11 cellular contexts compared by ENCODE assay signal in the genomic region with DNA sequence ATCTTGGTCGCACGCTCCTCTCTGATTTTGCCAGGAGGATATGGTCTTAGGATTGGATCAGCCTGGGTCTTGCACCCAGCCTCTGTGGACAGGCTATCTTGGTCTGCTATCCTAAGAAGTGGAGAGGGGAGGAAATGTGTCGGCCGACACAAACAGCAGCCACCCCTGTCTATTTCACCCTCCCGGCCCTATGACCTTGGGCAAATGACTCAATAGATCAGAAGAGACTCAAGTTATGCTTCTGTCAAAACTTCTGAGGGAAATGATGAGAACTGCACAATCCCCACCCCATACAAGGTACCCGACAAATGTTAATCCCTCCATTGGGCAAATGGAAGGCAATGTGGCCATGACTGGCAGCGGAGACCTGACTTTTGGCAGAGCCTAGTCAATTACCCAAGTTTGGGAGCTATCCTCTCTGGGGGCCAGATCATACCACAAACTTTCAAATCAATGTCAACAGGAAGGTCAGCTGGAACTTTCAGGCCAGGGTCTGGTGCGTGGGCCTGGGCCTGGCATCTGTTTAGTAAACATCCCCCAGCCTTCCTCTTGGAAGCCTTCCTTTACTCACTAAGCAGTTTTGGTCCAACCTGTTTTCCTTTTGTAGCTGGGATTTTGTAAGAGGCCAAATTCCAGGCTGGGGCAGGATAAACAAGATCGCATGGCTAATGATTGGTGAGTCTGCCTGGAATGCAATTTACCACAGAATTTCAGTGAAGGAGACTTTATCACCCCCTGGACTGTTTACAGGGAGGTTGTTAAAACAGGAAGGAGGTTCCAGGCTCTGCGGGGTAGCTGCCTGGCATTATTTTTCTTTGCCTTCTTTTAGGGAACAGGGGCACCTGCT.
DNase-seq lines count a peak whose midpoint lies in the region; ATAC-seq and TF ChIP-seq lines count a peak whose summit lies in the region.
"Had no signal": no experiment of that assay in that cellular context is flagged by ENCODE, and none has a peak within 500 bp of the region (broad histone marks: within the 10 kb centered on the region; RNA-seq: fewer than 3 reads in every experiment).

No MANE protein-coding gene starts in this region.

- TF ChIP-seq RAD21 in liver (IDR thresholded peaks at IDR 0.05): peak; percentile 73 to 78

- H3K4me3 ChIP-seq in breast epithelium (no peak overlapping the region), liver (ENCODE audit: low read depth in 1 of 3, low read length in 3 of 3) (no peak overlapping the region), upper lobe of left lung (no peak overlapping the region)

- DNase-seq in DMS53 (lab: John Stamatoyannopoulos, UW) (peak; percentile 23), DMS53 treated with DMSO at 0.1 percent for 48 hours (lab: John Stamatoyannopoulos, UW; ENCODE audit: unreplicated experiment) (no peak), breast epithelium (ENCODE audit: low spot score in 2 of 2) (peak; percentile 58 to 74), upper lobe of left lung (no peak), occipital lobe (lab: John Stamatoyannopoulos, UW) (no peak), ecto neural progenitor cell (ENCODE audit: low spot score) (no peak), NCI-H774 (lab: John Stamatoyannopoulos, UW) (no peak)
- DNase-seq: NCI-H510A; stimulated activated CD4-positive, alpha-beta T cell treated with anti-CD3 and anti-CD28 coated beads, Interleukin-1b, Interleukin-23, amount 100 ng/mL, for 48 hours had no signal

- H3K4me1 ChIP-seq in breast epithelium: peaks cover 0 to 17% of the 10 kb centered on the region in 2 donors
- peaks cover 11 to 39% (median 38%) of the 10 kb centered on the region in 4 donors for H3K4me1 ChIP-seq in liver (ENCODE audit: control insufficient read depth in 4 of 4, insufficient read depth in 4 of 4, low read length in 3 of 4)
- peaks cover 11 to 20% (median 16%) of the 10 kb centered on the region in 4 donors for H3K4me1 ChIP-seq in upper lobe of left lung

- 51% methylated on average over 10 of the region's 10 CpGs for WGBS in liver
- 65 to 66% methylated on average over 10 of the region's 10 CpGs for WGBS in upper lobe of left lung, 2 donors

- H3K36me3 ChIP-seq in breast epithelium: no peaks in the 10 kb centered on the region
- H3K36me3 ChIP-seq in liver (ENCODE audit: control insufficient read depth in 4 of 4, insufficient read depth in 3 of 4, low read depth in 1 of 4, low read length in 3 of 4): no peaks in the 10 kb centered on the region
- no peaks in the 10 kb centered on the region for H3K36me3 ChIP-seq in upper lobe of left lung

- H3K27ac ChIP-seq in breast epithelium (peak overlapping the region; percentile 88 to 89), liver (ENCODE audit: low read depth in 1 of 2, low read length in 2 of 2) (peak overlapping the region; percentile 84 to 88), upper lobe of left lung (peak overlapping the region; percentile 52 to 72 (median 63))
- H3K27ac ChIP-seq: 22Rv1 had no signal

- no peaks in the 10 kb centered on the region for H3K27me3 ChIP-seq in breast epithelium
- H3K27me3 ChIP-seq in liver (ENCODE audit: control insufficient read depth in 4 of 4, insufficient read depth in 4 of 4, low read length in 3 of 4): no peaks in the 10 kb centered on the region
- no peaks in the 10 kb centered on the region for H3K27me3 ChIP-seq in upper lobe of left lung

- no peaks in the 10 kb centered on the region for H3K9me3 ChIP-seq in breast epithelium
- H3K9me3 ChIP-seq in liver (ENCODE audit: control insufficient read depth in 4 of 4, low read length in 3 of 4): peaks cover 0 to 3% (median 0%) of the 10 kb centered on the region in 4 donors
- peaks cover 0 to 3% (median 0%) of the 10 kb centered on the region in 4 donors for H3K9me3 ChIP-seq in upper lobe of left lung

- TF ChIP-seq CTCF in breast epithelium (IDR thresholded peaks at IDR 0.05): no peak
- TF ChIP-seq CTCF in liver (IDR thresholded peaks at IDR 0.05; ENCODE audit: low read depth, low read length, missing input control): no peak
- TF ChIP-seq CTCF in upper lobe of left lung (IDR thresholded peaks at IDR 0.05): no peak

- peak; percentile 34 to 76 for ATAC-seq in upper lobe of left lung (ENCODE audit: low FRiP score in 2 of 2)

- TF ChIP-seq POLR2A in breast epithelium (IDR thresholded peaks at IDR 0.05): no peak
- TF ChIP-seq POLR2A in upper lobe of left lung (IDR thresholded peaks at IDR 0.05): no peak

- peak in 1 of 4 donors; percentile 15 for TF ChIP-seq EP300 in upper lobe of left lung (IDR thresholded peaks at IDR 0.05)

- H3K9ac ChIP-seq in liver (ENCODE audit: low read depth in 1 of 2, low read length in 2 of 2): peak overlapping the region in 1 of 2 donors; percentile 76

- intact Hi-C loops in breast epithelium (cut with DNase I; ENCODE audit: low total_unique reads): no loop called here

TF ChIP-seq in liver, 16 proteins besides CTCF, POLR2A, EP300 and RAD21:
- TF ChIP-seq, protein P1, sequence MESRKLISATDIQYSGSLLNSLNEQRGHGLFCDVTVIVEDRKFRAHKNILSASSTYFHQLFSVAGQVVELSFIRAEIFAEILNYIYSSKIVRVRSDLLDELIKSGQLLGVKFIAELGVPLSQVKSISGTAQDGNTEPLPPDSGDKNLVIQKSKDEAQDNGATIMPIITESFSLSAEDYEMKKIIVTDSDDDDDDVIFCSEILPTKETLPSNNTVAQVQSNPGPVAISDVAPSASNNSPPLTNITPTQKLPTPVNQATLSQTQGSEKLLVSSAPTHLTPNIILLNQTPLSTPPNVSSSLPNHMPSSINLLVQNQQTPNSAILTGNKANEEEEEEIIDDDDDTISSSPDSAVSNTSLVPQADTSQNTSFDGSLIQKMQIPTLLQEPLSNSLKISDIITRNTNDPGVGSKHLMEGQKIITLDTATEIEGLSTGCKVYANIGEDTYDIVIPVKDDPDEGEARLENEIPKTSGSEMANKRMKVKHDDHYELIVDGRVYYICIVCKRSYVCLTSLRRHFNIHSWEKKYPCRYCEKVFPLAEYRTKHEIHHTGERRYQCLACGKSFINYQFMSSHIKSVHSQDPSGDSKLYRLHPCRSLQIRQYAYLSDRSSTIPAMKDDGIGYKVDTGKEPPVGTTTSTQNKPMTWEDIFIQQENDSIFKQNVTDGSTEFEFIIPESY (IDR thresholded peaks at IDR 0.05): peak; percentile 96
- TF ChIP-seq EGR1 (IDR thresholded peaks at IDR 0.05; ENCODE audit: low read depth in 2 of 2) (peak; percentile 93 to 99), GABPA (IDR thresholded peaks at IDR 0.05 in 1 of 2, conservative IDR thresholded peaks at IDR 0.05 in 1 of 2) (peak in 1 of 2 donors; percentile 75), FOXA1 (IDR thresholded peaks at IDR 0.05) (peak; percentile 98), HNF4A (conservative IDR thresholded peaks at IDR 0.05) (peak; percentile 97 to 98), FOXA2 (IDR thresholded peaks at IDR 0.05) (peak; percentile 99), TAF1 (conservative IDR thresholded peaks at IDR 0.05) (peak; percentile 95), SP1 (IDR thresholded peaks at IDR 0.05) (peak; percentile 99), NR2F2 (IDR thresholded peaks at IDR 0.05) (peak; percentile 89), HNF4G (IDR thresholded peaks at IDR 0.05) (peak; percentile 96), JUND (IDR thresholded peaks at IDR 0.05) (peak; percentile 92 to 96), RXRA (IDR thresholded peaks at IDR 0.05) (peak; percentile 97 to 99), YY1 (IDR thresholded peaks at IDR 0.05) (peak; percentile 90)
- TF ChIP-seq, protein P2, sequence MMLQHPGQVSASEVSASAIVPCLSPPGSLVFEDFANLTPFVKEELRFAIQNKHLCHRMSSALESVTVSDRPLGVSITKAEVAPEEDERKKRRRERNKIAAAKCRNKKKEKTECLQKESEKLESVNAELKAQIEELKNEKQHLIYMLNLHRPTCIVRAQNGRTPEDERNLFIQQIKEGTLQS (IDR thresholded peaks at IDR 0.05): peak; percentile 82
- TF ChIP-seq, protein P3, sequence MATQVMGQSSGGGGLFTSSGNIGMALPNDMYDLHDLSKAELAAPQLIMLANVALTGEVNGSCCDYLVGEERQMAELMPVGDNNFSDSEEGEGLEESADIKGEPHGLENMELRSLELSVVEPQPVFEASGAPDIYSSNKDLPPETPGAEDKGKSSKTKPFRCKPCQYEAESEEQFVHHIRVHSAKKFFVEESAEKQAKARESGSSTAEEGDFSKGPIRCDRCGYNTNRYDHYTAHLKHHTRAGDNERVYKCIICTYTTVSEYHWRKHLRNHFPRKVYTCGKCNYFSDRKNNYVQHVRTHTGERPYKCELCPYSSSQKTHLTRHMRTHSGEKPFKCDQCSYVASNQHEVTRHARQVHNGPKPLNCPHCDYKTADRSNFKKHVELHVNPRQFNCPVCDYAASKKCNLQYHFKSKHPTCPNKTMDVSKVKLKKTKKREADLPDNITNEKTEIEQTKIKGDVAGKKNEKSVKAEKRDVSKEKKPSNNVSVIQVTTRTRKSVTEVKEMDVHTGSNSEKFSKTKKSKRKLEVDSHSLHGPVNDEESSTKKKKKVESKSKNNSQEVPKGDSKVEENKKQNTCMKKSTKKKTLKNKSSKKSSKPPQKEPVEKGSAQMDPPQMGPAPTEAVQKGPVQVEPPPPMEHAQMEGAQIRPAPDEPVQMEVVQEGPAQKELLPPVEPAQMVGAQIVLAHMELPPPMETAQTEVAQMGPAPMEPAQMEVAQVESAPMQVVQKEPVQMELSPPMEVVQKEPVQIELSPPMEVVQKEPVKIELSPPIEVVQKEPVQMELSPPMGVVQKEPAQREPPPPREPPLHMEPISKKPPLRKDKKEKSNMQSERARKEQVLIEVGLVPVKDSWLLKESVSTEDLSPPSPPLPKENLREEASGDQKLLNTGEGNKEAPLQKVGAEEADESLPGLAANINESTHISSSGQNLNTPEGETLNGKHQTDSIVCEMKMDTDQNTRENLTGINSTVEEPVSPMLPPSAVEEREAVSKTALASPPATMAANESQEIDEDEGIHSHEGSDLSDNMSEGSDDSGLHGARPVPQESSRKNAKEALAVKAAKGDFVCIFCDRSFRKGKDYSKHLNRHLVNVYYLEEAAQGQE (IDR thresholded peaks at IDR 0.05): peak; percentile 86
- TF ChIP-seq, protein P4, sequence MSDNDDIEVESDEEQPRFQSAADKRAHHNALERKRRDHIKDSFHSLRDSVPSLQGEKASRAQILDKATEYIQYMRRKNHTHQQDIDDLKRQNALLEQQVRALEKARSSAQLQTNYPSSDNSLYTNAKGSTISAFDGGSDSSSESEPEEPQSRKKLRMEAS (IDR thresholded peaks at IDR 0.05): peak; percentile 100

Comparison
In these comparisons a context has a peak if more than half of its experiments do, and no peak if none do; other contexts are left out.
1. DNase-seq: peak in DMS53 (single experiment) and breast epithelium (2 of 2); none in DMS53 treated with DMSO at 0.1 percent for 48 hours (single experiment), upper lobe of left lung (0 of 2), occipital lobe (single experiment), ecto neural progenitor cell (single experiment) and NCI-H774 (single experiment).
2. Peak in every context shown above with its lines, with median percentiles within 50 percentile points of each other: H3K27ac ChIP-seq.